In genomic region chr4:152102184-152103000, GRCh38 we compare ENCODE assay signal across 10 cellular contexts.
A peak's percentile ranks its signal among the peaks of the same experiment; 100 is the strongest.
DNase-seq lines count a peak whose midpoint lies in the region; ATAC-seq, FAIRE-seq and TF ChIP-seq lines count a peak whose summit lies in the region.
"Had no signal": no experiment of that assay in that cellular context is flagged by ENCODE, and none has a peak within 500 bp of the region (broad histone marks: within the 10 kb centered on the region; RNA-seq: fewer than 3 reads in every experiment).

No MANE protein-coding gene starts in this region.

- H3K4me2 ChIP-seq in PC-9 (peak overlapping the region; percentile 47; the same call in 1 of the 2 replicates), osteoblast (ENCODE audit: insufficient read depth, low read length) (peak overlapping the region; percentile 17)

- no peaks in the 10 kb centered on the region for H3K36me3 ChIP-seq in PC-9 (ENCODE audit: low read depth)
- no peaks in the 10 kb centered on the region for H3K36me3 ChIP-seq in osteoblast (ENCODE audit: insufficient read depth, low read length)
- H3K36me3 ChIP-seq in endodermal cell (ENCODE audit: control insufficient read depth, insufficient read depth, low read length), result no peaks in the 10 kb centered on the region
- H3K36me3 ChIP-seq: adrenal gland, pancreas had no signal

- intact Hi-C loops in PC-9 (cut with micrococcal nuclease; ENCODE audit: unreplicated experiment), result no loop called here
- intact Hi-C loops in dendritic cell treated with granulocyte-macrophage colony-stimulating factor and Interleukin-4, amounts not matched to agents 40 ng/mL and 50 ng/mL, for 4 days (cut with micrococcal nuclease), result no loop called here

- H3K79me2 ChIP-seq in PC-9 (ENCODE audit: low read depth) (no peaks in the 10 kb centered on the region), osteoblast (ENCODE audit: insufficient read depth, low read length) (no peaks in the 10 kb centered on the region)

- H3K9me3 ChIP-seq in PC-9 (ENCODE audit: insufficient read depth, low read depth) (no peaks in the 10 kb centered on the region), osteoblast (ENCODE audit: low read depth, low read length) (no peaks in the 10 kb centered on the region), endodermal cell (ENCODE audit: control insufficient read depth, low read length) (no peaks in the 10 kb centered on the region)
- H3K9me3 ChIP-seq: adrenal gland, pancreas had no signal

- POLR2A ChIA-PET in PC-9 (lab: Charles Lee; ENCODE audit: unreplicated experiment), result interaction anchor here (0.7 kb wide), 1 partner anchor 373 kb away, joined by 12 read pairs; no protein-coding TSS in a partner anchor

- CTCF ChIA-PET in PC-9 (lab: Charles Lee), result no interaction called here

- H3K27ac ChIP-seq in PC-9 (peak overlapping the region; percentile 47), osteoblast (ENCODE audit: low read depth, low read length) (no peak overlapping the region), endodermal cell (ENCODE audit: low read depth, low read length) (no peak overlapping the region)
- H3K27ac ChIP-seq: pancreas had no signal

- no peak overlapping the region for H3K9ac ChIP-seq in endodermal cell (ENCODE audit: extremely low read depth, low read length, poor library complexity, severe bottlenecking)

- no peaks in the 10 kb centered on the region for H4K20me1 ChIP-seq in PC-9 (ENCODE audit: insufficient read depth)
- no peaks in the 10 kb centered on the region for H4K20me1 ChIP-seq in osteoblast (ENCODE audit: insufficient read depth, low read length)

- 89 to 90% methylated on average over 7 of the region's 7 CpGs for WGBS in endodermal cell (ENCODE audit: insufficient coverage in 1 of 2, insufficient read length in 1 of 2), 2 experiments

- no peaks in the 10 kb centered on the region for H3K27me3 Mint-ChIP-seq in dendritic cell treated with granulocyte-macrophage colony-stimulating factor and Interleukin-4, amounts not matched to agents 40 ng/mL and 50 ng/mL, for 4 days
- H3K27me3 Mint-ChIP-seq in endodermal cell (ENCODE audit: insufficient read depth), result no peaks in the 10 kb centered on the region

- no peaks in the 10 kb centered on the region for H3K9me3 Mint-ChIP-seq in dendritic cell treated with granulocyte-macrophage colony-stimulating factor and Interleukin-4, amounts not matched to agents 40 ng/mL and 50 ng/mL, for 4 days
- no peaks in the 10 kb centered on the region for H3K9me3 Mint-ChIP-seq in endodermal cell

- H3K27ac Mint-ChIP-seq in dendritic cell treated with granulocyte-macrophage colony-stimulating factor and Interleukin-4, amounts not matched to agents 40 ng/mL and 50 ng/mL, for 4 days, result peak overlapping the region; percentile 66
- no peak overlapping the region for H3K27ac Mint-ChIP-seq in endodermal cell

- TF ChIP-seq CTCF in PC-9 (conservative IDR thresholded peaks at IDR 0.05) (no peak), osteoblast (IDR thresholded peaks at IDR 0.05; ENCODE audit: extremely low read depth, low read depth, low read length) (no peak), endodermal cell (conservative IDR thresholded peaks at IDR 0.05) (no peak)

- TF ChIP-seq POLR2A in H54 (IDR thresholded peaks at IDR 0.05; ENCODE audit: low read depth, low read length), result no peak

- DNase-seq in EL, result peak; percentile 77
- DNase-seq in PC-9, result peak; percentile 4 to 81
- no peak for DNase-seq in osteoblast (ENCODE audit: insufficient read length, low spot score, missing footprints)
- no peak for DNase-seq in endodermal cell
- no peak for DNase-seq in H54 (ENCODE audit: insufficient read length, low spot score)
- DNase-seq: adrenal gland, pancreas, T-helper 9 cell had no signal

- no peaks in the 10 kb centered on the region for H3K9me2 ChIP-seq in PC-9 (ENCODE audit: insufficient read depth)

- no peak overlapping the region for H3K4me3 Mint-ChIP-seq in dendritic cell treated with granulocyte-macrophage colony-stimulating factor and Interleukin-4, amounts not matched to agents 40 ng/mL and 50 ng/mL, for 4 days
- H3K4me3 Mint-ChIP-seq in endodermal cell, result no peak overlapping the region

- BruUV-seq in PC-9 (replicated peaks; lab: Mats Ljungman, UMichigan), result no TSS peak

- no peak overlapping the region for H2AFZ ChIP-seq in PC-9
- no peak overlapping the region for H2AFZ ChIP-seq in osteoblast (ENCODE audit: low read length)

- 0 out of 2 replicates have a peak, but pooled peaks cover 4% of the 10 kb centered on the region for H3F3A ChIP-seq in PC-9 (ENCODE audit: insufficient read depth, low read depth)

- peaks cover 36% of the 10 kb centered on the region for H3K4me1 ChIP-seq in PC-9 (replicated peaks; ENCODE audit: insufficient read depth)
- peaks cover 15% of the 10 kb centered on the region for H3K4me1 ChIP-seq in osteoblast (ENCODE audit: insufficient read depth, low read length)
- no peaks in the 10 kb centered on the region for H3K4me1 ChIP-seq in endodermal cell (ENCODE audit: control insufficient read depth, insufficient read depth, low read length)
- H3K4me1 ChIP-seq: pancreas had no signal

- peaks cover 58% of the 10 kb centered on the region for H3K4me1 Mint-ChIP-seq in dendritic cell treated with granulocyte-macrophage colony-stimulating factor and Interleukin-4, amounts not matched to agents 40 ng/mL and 50 ng/mL, for 4 days (ENCODE audit: low read depth)
- H3K4me1 Mint-ChIP-seq in endodermal cell, result no peaks in the 10 kb centered on the region

- no peaks in the 10 kb centered on the region for H3K36me3 Mint-ChIP-seq in dendritic cell treated with granulocyte-macrophage colony-stimulating factor and Interleukin-4, amounts not matched to agents 40 ng/mL and 50 ng/mL, for 4 days (ENCODE audit: low read depth)
- no peaks in the 10 kb centered on the region for H3K36me3 Mint-ChIP-seq in endodermal cell (ENCODE audit: low read depth)

- H3K27me3 ChIP-seq in PC-9 (ENCODE audit: insufficient read depth, low read depth) (no peaks in the 10 kb centered on the region), osteoblast (ENCODE audit: insufficient read depth, low read length) (no peaks in the 10 kb centered on the region), endodermal cell (ENCODE audit: control insufficient read depth, insufficient read depth, low read length, poor library complexity, severe bottlenecking) (no peaks in the 10 kb centered on the region)
- H3K27me3 ChIP-seq: adrenal gland, pancreas had no signal

- no peak for ATAC-seq in GM21717 (IDR thresholded peaks at IDR 0.05; ENCODE audit: unreplicated experiment)

- no peak overlapping the region for H3K4me3 ChIP-seq in PC-9
- no peak overlapping the region for H3K4me3 ChIP-seq in osteoblast (ENCODE audit: insufficient read depth, low read length)
- H3K4me3 ChIP-seq in endodermal cell (ENCODE audit: low read length), result no peak overlapping the region
- H3K4me3 ChIP-seq: adrenal gland, pancreas had no signal

- no peak for FAIRE-seq in H54 (lab: Jason Lieb, UNC)
- FAIRE-seq: pancreas had no signal

Comparison
In these comparisons a context has a peak if more than half of its experiments do, and no peak if none do; other contexts are left out.
1. DNase-seq: peak in EL (single experiment) and PC-9 (2 of 2); none in osteoblast (single experiment), endodermal cell (single experiment) and H54 (single experiment).